In genomic region chr1:115170972-115171392, GRCh38 we compare ENCODE assay signal across 20 cellular contexts.
DNase-seq lines count a peak whose midpoint lies in the region; ATAC-seq and TF ChIP-seq lines count a peak whose summit lies in the region.
"Had no signal": no experiment of that assay in that cellular context is flagged by ENCODE, and none has a peak within 500 bp of the region (broad histone marks: within the 10 kb centered on the region; RNA-seq: fewer than 3 reads in every experiment).

No MANE protein-coding gene starts in this region.

- H3K79me2 ChIP-seq in neural progenitor cell (ENCODE audit: low read depth): no peaks in the 10 kb centered on the region

- no peak overlapping the region for H3K4me2 ChIP-seq in mesenchymal stem cell (ENCODE audit: low read length, poor library complexity, severe bottlenecking)
- H3K4me2 ChIP-seq in neural progenitor cell: no peak overlapping the region

- ATAC-seq in Right ventricle myocardium inferior (no peak), HG03095 (IDR thresholded peaks at IDR 0.05; ENCODE audit: unreplicated experiment) (no peak), GM21529 (IDR thresholded peaks at IDR 0.05; ENCODE audit: unreplicated experiment) (no peak)
- ATAC-seq: activated T-cell treated with anti-CD3 and anti-CD28 coated beads, Interleukin-2, amount 50 U/mL, for 72 hours; effector memory CD8-positive, alpha-beta T cell; K562 had no signal

- no peak overlapping the region for H2BK12ac ChIP-seq in mesenchymal stem cell (ENCODE audit: low read length in 2 of 2)

- no peak overlapping the region for H4K8ac ChIP-seq in mesenchymal stem cell (ENCODE audit: low read length)

- H3K36me3 ChIP-seq in left ventricle myocardium inferior (no peaks in the 10 kb centered on the region), mesenchymal stem cell (ENCODE audit: control insufficient read depth in 1 of 2, insufficient read depth in 2 of 2, low read depth in 1 of 2, low read length in 2 of 2) (no peaks in the 10 kb centered on the region), colonic mucosa (no peaks in the 10 kb centered on the region), neural progenitor cell (no peaks in the 10 kb centered on the region)
- H3K36me3 ChIP-seq: ascending aorta, esophagus squamous epithelium had no signal

- no peaks in the 10 kb centered on the region for H3K36me3 Mint-ChIP-seq in neural progenitor cell
- H3K36me3 Mint-ChIP-seq: CD14-positive monocyte had no signal

- H3K4me3 ChIP-seq in left ventricle myocardium inferior: no peak overlapping the region
- no peak overlapping the region for H3K4me3 ChIP-seq in mesenchymal stem cell (ENCODE audit: insufficient read depth in 1 of 2, low read depth in 1 of 2, low read length in 2 of 2)
- H3K4me3 ChIP-seq in colonic mucosa: no peak overlapping the region
- no peak overlapping the region for H3K4me3 ChIP-seq in neural progenitor cell
- H3K4me3 ChIP-seq: ascending aorta, esophagus squamous epithelium, K562 had no signal

- H2BK120ac ChIP-seq in mesenchymal stem cell (ENCODE audit: low read depth, low read length): no peak overlapping the region

- H3K23ac ChIP-seq in mesenchymal stem cell (ENCODE audit: low read length in 2 of 2): no peak overlapping the region

- H3K27me3 ChIP-seq in left ventricle myocardium inferior (ENCODE audit: low read depth) (no peaks in the 10 kb centered on the region), mesenchymal stem cell (ENCODE audit: control insufficient read depth in 1 of 2, insufficient read depth in 1 of 2, low read length in 2 of 2) (no peaks in the 10 kb centered on the region), colonic mucosa (no peaks in the 10 kb centered on the region), neural progenitor cell (no peaks in the 10 kb centered on the region)
- H3K27me3 ChIP-seq: ascending aorta, esophagus squamous epithelium had no signal

- no peak overlapping the region for H3K27ac Mint-ChIP-seq in neural progenitor cell
- H3K27ac Mint-ChIP-seq: activated T-cell treated with anti-CD3 and anti-CD28 coated beads, Interleukin-2, amount 50 U/mL, for 72 hours; CD14-positive monocyte; effector memory CD8-positive, alpha-beta T cell had no signal

- no peak overlapping the region for H2AFZ ChIP-seq in mesenchymal stem cell (ENCODE audit: low read depth, low read length)
- no peak overlapping the region for H2AFZ ChIP-seq in neural progenitor cell (replicated peaks)

- H3K79me1 ChIP-seq in mesenchymal stem cell (replicated peaks; ENCODE audit: low read length, poor library complexity, severe bottlenecking): no peaks in the 10 kb centered on the region

- no peak overlapping the region for H2AK5ac ChIP-seq in mesenchymal stem cell (ENCODE audit: low read length, severe bottlenecking)

- peaks cover 2% of the 10 kb centered on the region for H3K4me1 Mint-ChIP-seq in neural progenitor cell
- H3K4me1 Mint-ChIP-seq: CD14-positive monocyte had no signal

- H3K4ac ChIP-seq in mesenchymal stem cell (ENCODE audit: low read depth in 1 of 2, low read length in 2 of 2): no peak overlapping the region

- H2BK5ac ChIP-seq in mesenchymal stem cell (ENCODE audit: low read depth, low read length, poor library complexity, severe bottlenecking): no peak overlapping the region

- no peak for DNase-seq in left ventricle myocardium inferior
- no peak for DNase-seq in Right ventricle myocardium inferior (ENCODE audit: missing footprints)
- peak; percentile 70 for DNase-seq in amniotic epithelial cell (ENCODE audit: low read depth)
- no peak for DNase-seq in mesenchymal stem cell
- no peak for DNase-seq in colonic mucosa
- DNase-seq in neural progenitor cell (ENCODE audit: low spot score): no peak
- DNase-seq: activated naive CD4-positive, alpha-beta T cell treated with anti-CD3 and anti-CD28 coated beads, Interleukin-2, amount 50 U/mL, for 16 hours; activated T-cell treated with anti-CD3 and anti-CD28 coated beads, Interleukin-2, amount 50 U/mL, for 72 hours; effector memory CD8-positive, alpha-beta T cell; esophagus squamous epithelium; GF-D8; NCI-H1930; NCI-H345; stimulated activated CD8-positive, alpha-beta memory T cell treated with anti-CD3 and anti-CD28 coated beads, Interleukin-4, amount 100 ng/mL, for 48 hours; SW 1271 had no signal

- intact Hi-C loops in left ventricle myocardium inferior (cut with micrococcal nuclease) (no loop called here), Right ventricle myocardium inferior (cut with DNase I) (no loop called here), colonic mucosa (cut with DNase I) (no loop called here)

- WGBS in mesenchymal stem cell: 100% methylated on average over 1 of the region's 2 CpGs

- no peak overlapping the region for H3K4me3 Mint-ChIP-seq in neural progenitor cell
- H3K4me3 Mint-ChIP-seq: activated T-cell treated with anti-CD3 and anti-CD28 coated beads, Interleukin-2, amount 50 U/mL, for 72 hours; CD14-positive monocyte; effector memory CD8-positive, alpha-beta T cell had no signal

- no peak overlapping the region for H3K18ac ChIP-seq in mesenchymal stem cell (ENCODE audit: low read depth in 1 of 2, low read length in 2 of 2)

- no peaks in the 10 kb centered on the region for H3K9me3 Mint-ChIP-seq in neural progenitor cell
- H3K9me3 Mint-ChIP-seq: activated T-cell treated with anti-CD3 and anti-CD28 coated beads, Interleukin-2, amount 50 U/mL, for 72 hours had no signal

- H3K27ac ChIP-seq in left ventricle myocardium inferior (replicated peaks) (peak overlapping the region; percentile 27), mesenchymal stem cell (ENCODE audit: low read length, poor library complexity, severe bottlenecking) (no peak overlapping the region), colonic mucosa (no peak overlapping the region), neural progenitor cell (no peak overlapping the region)
- H3K27ac ChIP-seq: ascending aorta had no signal

- no peak overlapping the region for H2BK15ac ChIP-seq in mesenchymal stem cell (ENCODE audit: low read depth, poor library complexity, severe bottlenecking)

- H4K20me1 ChIP-seq in neural progenitor cell (ENCODE audit: low read depth): no peaks in the 10 kb centered on the region

- H3K4me1 ChIP-seq in left ventricle myocardium inferior: peaks cover 5% of the 10 kb centered on the region
- no peaks in the 10 kb centered on the region for H3K4me1 ChIP-seq in mesenchymal stem cell (ENCODE audit: control insufficient read depth, insufficient read depth, low read depth, low read length)
- no peaks in the 10 kb centered on the region for H3K4me1 ChIP-seq in colonic mucosa
- no peaks in the 10 kb centered on the region for H3K4me1 ChIP-seq in neural progenitor cell
- H3K4me1 ChIP-seq: esophagus squamous epithelium had no signal

- H3F3A ChIP-seq in neural progenitor cell (ENCODE audit: low read depth): no peaks in the 10 kb centered on the region

- peak overlapping the region; percentile 66 for H3K9ac ChIP-seq in mesenchymal stem cell (ENCODE audit: low read length)
- H3K9ac ChIP-seq in colonic mucosa (ENCODE audit: low read depth in 2 of 2, low read length in 2 of 2): no peak overlapping the region
- H3K9ac ChIP-seq in neural progenitor cell: no peak overlapping the region

- TF ChIP-seq CTCF in left ventricle myocardium inferior (IDR thresholded peaks at IDR 0.05; ENCODE audit: borderline replicate concordance) (no peak), colonic mucosa (IDR thresholded peaks at IDR 0.05) (no peak), neural progenitor cell (IDR thresholded peaks at IDR 0.05) (no peak)

- H3K27me3 Mint-ChIP-seq in neural progenitor cell (ENCODE audit: insufficient read depth, low read depth): no peaks in the 10 kb centered on the region

- H3K9me3 ChIP-seq in left ventricle myocardium inferior (replicated peaks) (no peaks in the 10 kb centered on the region), mesenchymal stem cell (ENCODE audit: control insufficient read depth, low read length) (peaks cover 5% of the 10 kb centered on the region), colonic mucosa (no peaks in the 10 kb centered on the region), neural progenitor cell (ENCODE audit: low read depth) (no peaks in the 10 kb centered on the region)
- H3K9me3 ChIP-seq: ascending aorta, esophagus squamous epithelium had no signal

- H3K14ac ChIP-seq in mesenchymal stem cell (ENCODE audit: low read length in 2 of 2): no peak overlapping the region

- no peak overlapping the region for H4K91ac ChIP-seq in mesenchymal stem cell (ENCODE audit: low read length)
